In genomic region chr12:100795193-100796179, GRCh38 we compare ENCODE assay signal across 12 cellular contexts. TPM values are rescaled to one million over a fixed set of nuclear protein-coding genes. Genes with fewer than 3 reads are reported as not detected.
A peak's percentile ranks its signal among the peaks of the same experiment; 100 is the strongest.
DNase-seq lines count a peak whose midpoint lies in the region; FAIRE-seq and TF ChIP-seq lines count a peak whose summit lies in the region.
"Had no signal": no experiment of that assay in that cellular context is flagged by ENCODE, and none has a peak within 500 bp of the region (broad histone marks: within the 10 kb centered on the region; RNA-seq: fewer than 3 reads in every experiment).

No MANE protein-coding gene starts in this region.

- no peaks in the 10 kb centered on the region for H3K9me3 ChIP-seq in HUES64 (ENCODE audit: insufficient read depth, low read depth, low read length)
- H3K9me3 ChIP-seq in ascending aorta = no peaks in the 10 kb centered on the region
- H3K9me3 ChIP-seq in keratinocyte (ENCODE audit: control insufficient read depth, low read depth, low read length) = no peaks in the 10 kb centered on the region
- H3K9me3 ChIP-seq in smooth muscle cell (replicated peaks; ENCODE audit: low read depth) = no peaks in the 10 kb centered on the region
- H3K9me3 ChIP-seq: adrenal gland, spleen had no signal

- H3K4me2 ChIP-seq in keratinocyte (ENCODE audit: control insufficient read depth, extremely low read depth, insufficient read depth, low read depth, low read length) (peak overlapping the region; percentile 67), smooth muscle cell (peak overlapping the region; percentile 88)

- peak overlapping the region; percentile 38 for H3K4me3 ChIP-seq in HUES64 (ENCODE audit: low read length)
- H3K4me3 ChIP-seq in ascending aorta = peak overlapping the region; percentile 23 to 41
- no peak overlapping the region for H3K4me3 ChIP-seq in keratinocyte (ENCODE audit: control insufficient read depth in 2 of 3, extremely low read depth in 1 of 3, insufficient read depth in 2 of 3, low read depth in 1 of 3, low read length in 3 of 3)
- H3K4me3 ChIP-seq in smooth muscle cell = peak overlapping the region; percentile 47
- H3K4me3 ChIP-seq: spleen had no signal

- no peaks in the 10 kb centered on the region for H3K9me1 ChIP-seq in keratinocyte (ENCODE audit: control insufficient read depth, extremely low read depth, insufficient read depth, low read length)

- DNase-seq in ascending aorta (ENCODE audit: low spot score in 2 of 2) = no peak
- DNase-seq in keratinocyte (ENCODE audit: low read depth, low spot score) = no peak
- no peak for DNase-seq in smooth muscle cell (lab: John Stamatoyannopoulos, UW; ENCODE audit: unreplicated experiment)
- no peak for DNase-seq in ecto neural progenitor cell (ENCODE audit: low spot score)
- no peak for DNase-seq in glomerular visceral epithelial cell (ENCODE audit: extremely low spot score)
- no peak for DNase-seq in NCI-H446 (lab: John Stamatoyannopoulos, UW)
- no peak for DNase-seq in stimulated activated CD4-positive, alpha-beta T cell treated with anti-CD3 and anti-CD28 coated beads, Interleukin-2, amount 100 ng/mL, for 48 hours
- DNase-seq: activated CD8-positive, alpha-beta memory T cell treated with anti-CD3 and anti-CD28 coated beads, Interleukin-2, amount 50 U/mL, for 4 hours; NCI-H2171; spleen had no signal

- H3K27ac ChIP-seq in HUES64 (ENCODE audit: low read depth, low read length) = no peak overlapping the region
- H3K27ac ChIP-seq in ascending aorta = no peak overlapping the region
- H3K27ac ChIP-seq in keratinocyte (ENCODE audit: control insufficient read depth, insufficient read depth, low read length) = no peak overlapping the region
- H3K27ac ChIP-seq in smooth muscle cell (ENCODE audit: low read depth) = peak overlapping the region; percentile 94
- H3K27ac ChIP-seq: spleen had no signal

- WGBS in HUES64 = 50% methylated on average over 15 of the region's 15 CpGs
- 26% methylated on average over 15 of the region's 15 CpGs for WGBS in smooth muscle cell (ENCODE audit: low lambda C conversion rate)

- intact Hi-C loops in ascending aorta (cut with DNase I) = no loop called here

- TF ChIP-seq CTCF in ascending aorta (IDR thresholded peaks at IDR 0.05) (no peak), keratinocyte (optimal IDR thresholded peaks at IDR 0.05 in 1 of 3, IDR thresholded peaks at IDR 0.05 in 1 of 3, conservative IDR thresholded peaks at IDR 0.05 in 1 of 3; ENCODE audit: extremely low read depth in 1 of 3, insufficient read depth in 2 of 3, low read length in 3 of 3) (no peak), smooth muscle cell (IDR thresholded peaks at IDR 0.05; ENCODE audit: borderline replicate concordance, insufficient read depth, poor library complexity, severe bottlenecking) (no peak)

- dilution Hi-C loops in keratinocyte (cut with MboI; ENCODE audit: extremely low pct_ligation_motif_present, low sequenced_read_pairs) = no loop called here

- H3K36me3 ChIP-seq in HUES64 (ENCODE audit: insufficient read depth, low read length) (no peaks in the 10 kb centered on the region), ascending aorta (no peaks in the 10 kb centered on the region), keratinocyte (ENCODE audit: control insufficient read depth in 2 of 2, extremely low read depth in 1 of 2, insufficient read depth in 2 of 2, low read length in 2 of 2) (no peaks in the 10 kb centered on the region), smooth muscle cell (ENCODE audit: low read depth) (no peaks in the 10 kb centered on the region)
- H3K36me3 ChIP-seq: adrenal gland, spleen had no signal

- peaks cover 3% of the 10 kb centered on the region; the same call in 1 of the 2 replicates for H3K27me3 ChIP-seq in HUES64 (ENCODE audit: insufficient read depth, low read length)
- H3K27me3 ChIP-seq in ascending aorta = no peaks in the 10 kb centered on the region
- no peaks in the 10 kb centered on the region for H3K27me3 ChIP-seq in keratinocyte (ENCODE audit: control insufficient read depth, extremely low read depth, insufficient read depth, low read length)
- H3K27me3 ChIP-seq in smooth muscle cell (ENCODE audit: low read depth) = no peaks in the 10 kb centered on the region
- H3K27me3 ChIP-seq: adrenal gland had no signal

- H3K4me1 ChIP-seq in HUES64 (ENCODE audit: insufficient read depth, low read length) (peaks cover 48% of the 10 kb centered on the region), ascending aorta (no peaks in the 10 kb centered on the region), keratinocyte (ENCODE audit: control insufficient read depth, extremely low read depth, insufficient read depth, low read length) (peaks cover 29% of the 10 kb centered on the region), smooth muscle cell (ENCODE audit: low read depth) (peaks cover 35% of the 10 kb centered on the region)
- H3K4me1 ChIP-seq: adrenal gland, spleen had no signal

- no peak overlapping the region for H2AFZ ChIP-seq in keratinocyte (ENCODE audit: control insufficient read depth, low read length)
- H2AFZ ChIP-seq in smooth muscle cell (ENCODE audit: low read depth) = peak overlapping the region; percentile 62

- H3K79me2 ChIP-seq in keratinocyte (ENCODE audit: control insufficient read depth, insufficient read depth, low read length) = no peaks in the 10 kb centered on the region
- peaks cover 14% of the 10 kb centered on the region for H3K79me2 ChIP-seq in smooth muscle cell (ENCODE audit: low read depth)

- peaks cover 48% of the 10 kb centered on the region for H3F3A ChIP-seq in smooth muscle cell (ENCODE audit: low read depth)

- FAIRE-seq in keratinocyte (lab: Jason Lieb, UNC) = peak; percentile 80

- H4K20me1 ChIP-seq in keratinocyte (ENCODE audit: control insufficient read depth, extremely low read depth, insufficient read depth, low read length) = no peaks in the 10 kb centered on the region
- no peaks in the 10 kb centered on the region for H4K20me1 ChIP-seq in smooth muscle cell (ENCODE audit: low read depth)

- no peak overlapping the region for H3K9ac ChIP-seq in HUES64 (ENCODE audit: low read depth, low read length)
- H3K9ac ChIP-seq in keratinocyte (ENCODE audit: control insufficient read depth, extremely low read depth, insufficient read depth, low read length) = no peak overlapping the region
- H3K9ac ChIP-seq in smooth muscle cell (ENCODE audit: low read depth) = peak overlapping the region; percentile 80

RNA-seq across cellular contexts. Expression of gene ANO4, which starts 0.9 kb away (rescaled TPM):
- 1.6 TPM for polyA plus RNA-seq in HUES64 (2013, experiment 1 of 2)
- polyA plus RNA-seq in HUES64 (2013, experiment 2 of 2) = 1.7 TPM
- 0.11 TPM for total RNA-seq in ascending aorta
- 11.2 to 18.1 TPM (median 16.7 TPM) in 3 replicates for polyA plus RNA-seq in keratinocyte
- 0.64 TPM for polyA plus RNA-seq in keratinocyte (2011; ENCODE audit: low read depth)
- polyA plus RNA-seq in keratinocyte (2011; cell fraction: cytosol; rRNA removed) = 6.4 and 10.1 TPM in 2 replicates
- 21.3 and 23.1 TPM in 2 replicates for polyA plus RNA-seq in keratinocyte (2011; cell fraction: nucleus; rRNA removed)
- polyA plus RNA-seq in keratinocyte (2012; ENCODE audit: low replicate concordance) = 0.65 and 9.7 TPM in 2 replicates
- polyA minus RNA-seq in keratinocyte = 15.9 to 33.5 TPM (median 23.5 TPM) in 3 replicates
- 6.1 TPM for polyA minus RNA-seq in keratinocyte (2011; cell fraction: cytosol; rRNA and poly(A)+ RNA removed)
- 27.8 and 35.7 TPM in 2 replicates for polyA minus RNA-seq in keratinocyte (2011; cell fraction: nucleus; rRNA and poly(A)+ RNA removed)
- 49.0 and 51.7 TPM in 2 replicates for total RNA-seq in smooth muscle cell
- 25.6 and 27.3 TPM in 2 replicates for polyA plus RNA-seq in smooth muscle cell
- polyA plus RNA-seq: spleen had no signal

Comparison
In these comparisons a context has a peak if more than half of its experiments do, and no peak if none do; other contexts are left out.
1. H3K4me3 ChIP-seq: peak in HUES64 (single experiment), ascending aorta (2 of 2) and smooth muscle cell (single experiment); none in keratinocyte (0 of 3).
2. RNA of gene ANO4, which starts 0.9 kb away (total RNA-seq): 49.0 to 51.7 TPM in smooth muscle cell; 0.11 TPM in ascending aorta (single experiment); every median in the first group is over 10 times any median in the second.